Comparison of ENCODE assay signal across 18 cellular contexts in genomic region chrX:1172496-1172895, GRCh38. TPM values are rescaled to one million over a fixed set of nuclear protein-coding genes. Genes with fewer than 3 reads are reported as not detected.
"Had no signal": no experiment of that assay in that cellular context is flagged by ENCODE, and none has a peak within 500 bp of the region (broad histone marks: within the 10 kb centered on the region; RNA-seq: fewer than 3 reads in every experiment).

No MANE protein-coding gene starts in this region.

- H3K9me3 ChIP-seq: colonic mucosa, left lung, prostate gland, suprapubic skin, transverse colon had no signal

- DNase-seq: activated CD4-positive, alpha-beta T cell treated with anti-CD3 and anti-CD28 coated beads, Interleukin-2, amount 50 U/mL, for 4 hours; activated CD4-positive, CD25-positive, alpha-beta regulatory T cell treated with anti-CD3 and anti-CD28 coated beads, Interleukin-2, amount 50 U/mL, for 72 hours; activated naive CD4-positive, alpha-beta T cell treated with anti-CD3 and anti-CD28 coated beads for 36 hours; activated T-cell treated with anti-CD3 and anti-CD28 coated beads, Interleukin-2, amount 50 U/mL, for 4 hours; colonic mucosa; erythroblast; right cardiac atrium; stimulated activated naive CD8-positive, alpha-beta T cell treated with anti-CD3 and anti-CD28 coated beads, Interleukin-15, amount 100 ng/mL, for 72 hours; transverse colon had no signal

- H3K27ac ChIP-seq: colonic mucosa, left lung, prostate gland, suprapubic skin, transverse colon had no signal

- H3K4me3 ChIP-seq: colonic mucosa, left lung, prostate gland, suprapubic skin, transverse colon had no signal

- FAIRE-seq: endometrium, frontal cortex had no signal

- H3K27me3 ChIP-seq: colonic mucosa, left lung, suprapubic skin, transverse colon had no signal

- H3K4me1 ChIP-seq: colonic mucosa, left lung, prostate gland, suprapubic skin, transverse colon had no signal

- H3K36me3 ChIP-seq: colonic mucosa, left lung, prostate gland, suprapubic skin, transverse colon had no signal

RNA-seq across cellular contexts. Expression of gene CRLF2, which starts 40.0 kb away (rescaled TPM):
- total RNA-seq: frontal cortex, kidney epithelial cell, lung microvascular endothelial cell, myocyte, prostate gland, right cardiac atrium had no signal
- polyA plus RNA-seq: neural cell, right cardiac atrium had no signal
